9 cellular contexts compared by ENCODE assay signal in the genomic region with DNA sequence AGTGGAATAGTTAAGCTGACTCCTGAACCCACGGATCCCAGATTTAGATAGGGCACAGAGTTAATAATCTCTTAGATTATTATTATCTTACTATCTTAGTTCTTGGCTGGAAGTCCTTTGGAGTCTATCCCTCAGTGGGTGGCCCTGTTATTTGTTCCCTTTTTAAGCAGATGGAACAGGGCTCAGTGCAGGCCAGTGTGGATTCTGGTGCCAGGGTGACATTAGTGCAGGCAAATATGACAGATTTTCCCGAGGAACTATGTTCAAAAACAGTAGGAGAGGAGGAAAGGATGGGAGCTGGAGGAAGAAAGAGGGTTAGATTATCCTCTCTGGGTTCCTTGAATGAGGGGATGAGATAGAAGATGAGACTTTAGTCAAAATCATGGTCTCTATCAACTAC. TPM values are rescaled to one million over a fixed set of nuclear protein-coding genes. Genes with fewer than 3 reads are reported as not detected.
"Had no signal": no experiment of that assay in that cellular context is flagged by ENCODE, and none has a peak within 500 bp of the region (broad histone marks: within the 10 kb centered on the region; RNA-seq: fewer than 3 reads in every experiment).

No MANE protein-coding gene starts in this region.

- FAIRE-seq: H1, H54, HTR-8/SVneo, K562 had no signal

- DNase-seq: H9, HCEC 1CT, IMR-90 had no signal

- H3K4me3 ChIP-seq: GM23338, K562 had no signal

- ATAC-seq: GM23338, K562 had no signal

RNA-seq across cellular contexts. Expression of gene CISTR, which starts 41.4 kb away (rescaled TPM):
- total RNA-seq: GM23338, H1, H9, HT-29, IMR-90, K562 had no signal
- polyA plus RNA-seq: GM23338, H1, IMR-90, K562 had no signal
